In the genomic region with DNA sequence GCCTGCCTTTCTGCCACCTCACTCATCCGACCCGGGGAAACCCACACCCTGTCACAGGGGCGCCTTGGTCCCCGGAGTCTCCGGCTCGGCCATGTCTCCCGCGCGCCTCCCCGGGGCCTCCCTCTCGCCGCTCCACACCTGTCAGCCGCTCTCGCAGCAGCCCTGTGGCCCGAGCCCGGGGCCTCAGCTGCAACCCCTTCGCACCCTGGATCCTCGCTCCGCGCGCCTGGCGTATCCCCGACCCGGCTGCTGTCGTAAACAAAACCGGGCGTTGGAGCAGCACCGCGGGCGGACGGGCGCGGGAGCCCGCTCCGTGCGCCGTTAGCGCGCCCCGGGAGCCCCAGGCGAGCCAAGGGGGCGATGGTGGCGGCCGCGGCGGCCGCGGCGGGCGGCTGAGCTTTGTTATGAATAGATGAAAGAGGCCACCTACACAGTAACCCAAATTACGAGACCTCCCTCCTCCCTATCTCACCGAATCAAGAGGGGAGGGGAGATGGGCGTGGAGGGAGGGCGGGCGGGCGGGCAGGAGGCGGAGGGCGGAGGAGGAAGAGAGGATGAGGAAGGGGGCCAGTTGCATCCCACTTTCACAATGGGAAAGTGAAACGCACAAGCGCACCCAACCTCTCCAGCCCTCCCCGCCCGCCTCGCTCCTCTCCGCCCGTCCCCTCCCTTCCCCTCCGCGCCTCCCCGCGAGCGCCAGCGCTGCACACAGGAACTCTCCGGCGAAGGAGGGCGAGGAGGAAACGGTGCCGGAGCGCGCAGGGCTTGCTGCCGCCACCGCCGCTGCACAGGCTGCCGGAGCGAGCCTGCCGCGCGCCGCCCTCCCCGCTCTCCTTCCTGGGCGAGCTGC, we compare ENCODE assay signal across 8 cellular contexts. TPM values are rescaled to one million over a fixed set of nuclear protein-coding genes. Genes with fewer than 3 reads are reported as not detected.
A peak's percentile ranks its signal among the peaks of the same experiment; 100 is the strongest.
DNase-seq lines count a peak whose midpoint lies in the region; ATAC-seq and TF ChIP-seq lines count a peak whose summit lies in the region.

A gene (plus strand): TSS at position 587 of the 850 bp plus-strand sequence. CDS start 395 bp downstream, outside the sequence.

- intact Hi-C loops in colonic mucosa (cut with DNase I) = loop anchor here (5.0 kb wide), 1 partner anchor 284 kb away; no protein-coding TSS in a partner anchor
- intact Hi-C loops in left lung (cut with DNase I) = loop anchor here (5.0 to 10.0 kb wide), 3 partner anchors 287 to 384 kb away; no protein-coding TSS in a partner anchor

- CTCF ChIA-PET in GM10248 (lab: Yijun Ruan, JAX) = interaction anchor here (0.7 to 2.6 kb wide), 8 partner anchors 17 to 382 kb away, joined by 3 to 6 read pairs (median 4); no protein-coding TSS in a partner anchor

- H3K4me1 ChIP-seq in colonic mucosa = peaks cover 13% of the 10 kb centered on the region
- peaks cover 8 to 50% of the 10 kb centered on the region in 2 donors for H3K4me1 ChIP-seq in left lung

- H3K27ac ChIP-seq in colonic mucosa = peak within 1 kb of the TSS; percentile 37
- peak within 1 kb of the TSS; percentile 39 to 88 for H3K27ac ChIP-seq in left lung

- H3K27me3 ChIP-seq in H7 (ENCODE audit: control insufficient read depth, insufficient read depth, low read length) = peaks cover 69% of the 10 kb centered on the region
- H3K27me3 ChIP-seq in colonic mucosa = peaks cover 13% of the 10 kb centered on the region
- peaks cover 0 to 32% of the 10 kb centered on the region in 2 donors for H3K27me3 ChIP-seq in left lung

- H3K36me3 ChIP-seq in H7 (replicated peaks; ENCODE audit: control insufficient read depth, insufficient read depth, low read length) (no peaks in the 10 kb centered on the region), colonic mucosa (no peaks in the 10 kb centered on the region), left lung (no peaks in the 10 kb centered on the region)

- TF ChIP-seq CTCF in GM10248 (IDR thresholded peaks at IDR 0.05; ENCODE audit: control extremely low read depth, extremely low read depth, low read depth, missing control alignments) (no peak), NB4 (IDR thresholded peaks at IDR 0.05; ENCODE audit: low read depth, low read length) (no peak), colonic mucosa (IDR thresholded peaks at IDR 0.05) (no peak), left lung (IDR thresholded peaks at IDR 0.05) (no peak)

- H3K9me3 ChIP-seq in colonic mucosa = no peaks in the 10 kb centered on the region
- no peaks in the 10 kb centered on the region for H3K9me3 ChIP-seq in left lung

- no peak for TF ChIP-seq POLR2A in NB4 (IDR thresholded peaks at IDR 0.05; ENCODE audit: extremely low read depth, insufficient read length)

- POLR2A ChIA-PET in GM10248 (lab: Yijun Ruan, JAX) = interaction anchor here (0.7 kb wide), 1 partner anchor 19 kb away, joined by 3 read pairs; no protein-coding TSS in a partner anchor

- peak; percentile 53 for ATAC-seq in left lung

- peak within 1 kb of the TSS; percentile 58 to 66 for H3K9ac ChIP-seq in colonic mucosa (ENCODE audit: low read depth in 2 of 2, low read length in 2 of 2)

- H3K4me3 ChIP-seq in H7 (ENCODE audit: insufficient read depth, low read depth, low read length) (peak within 1 kb of the TSS; percentile 53), NB4 (ENCODE audit: low read depth, low read length) (peak within 1 kb of the TSS; percentile 46), colonic mucosa (peak within 1 kb of the TSS; percentile 56), left lung (peak within 1 kb of the TSS; percentile 50 to 75)

- DNase-seq in GM10248 (ENCODE audit: extremely low spot score) (peak; percentile 82), H7 (peak; percentile 89), NB4 (ENCODE audit: low read depth) (peak; percentile 85), colonic mucosa (peak; percentile 70), left lung (peak; percentile 82 to 96), superior temporal gyrus (ENCODE audit: extremely low spot score) (no peak)
- DNase-seq in activated CD4-positive, alpha-beta T cell treated with anti-CD3 and anti-CD28 coated beads for 48 hours = peak; percentile 79
- DNase-seq in stimulated activated CD4-positive, alpha-beta T cell treated with anti-CD3 and anti-CD28 coated beads, Interleukin-2, amount 100 ng/mL, for 48 hours = peak; percentile 52 to 53

RNA-seq across cellular contexts. Expression of the gene that starts here (rescaled TPM):
- 0.67 and 1.2 TPM in 2 replicates for total RNA-seq in H7 (2014; rRNA removed; shearing (Covaris generic))
- total RNA-seq in colonic mucosa = 10 to 100 TPM in 1 of 2 donors, 1 to 10 TPM in 1; 8.4 to 12.4 TPM
- 10 to 100 TPM; 14.5 to 55.9 TPM for total RNA-seq in left lung
